In genomic region chr6:158008894-158009891, GRCh38 we compare ENCODE assay signal across 1 cellular context.
TF ChIP-seq lines count a peak whose summit lies in the region.

No MANE protein-coding gene starts in this region.

TF ChIP-seq in HepG2, 621 proteins besides CTCF, POLR2A, EP300 and RAD21 (continued from another document):
- TF ChIP-seq ZNF576 (CRISPR knock-in tag; IDR thresholded peaks at IDR 0.05), result no peak
- 0 out of 2 replicates have a peak, but pooled peaks have one; percentile 16 for TF ChIP-seq HDAC2 (CRISPR knock-in tag; IDR thresholded peaks at IDR 0.05)
